In genomic region chr1:2783435-2784397, GRCh38 we compare ENCODE assay signal across 24 cellular contexts. TPM values are rescaled to one million over a fixed set of nuclear protein-coding genes. Genes with fewer than 3 reads are reported as not detected.
DNase-seq lines count a peak whose midpoint lies in the region; ATAC-seq and TF ChIP-seq lines count a peak whose summit lies in the region.
"Had no signal": no experiment of that assay in that cellular context is flagged by ENCODE, and none has a peak within 500 bp of the region (broad histone marks: within the 10 kb centered on the region; RNA-seq: fewer than 3 reads in every experiment).

No MANE protein-coding gene starts in this region.

- ATAC-seq in stimulated activated naive CD8-positive, alpha-beta T cell treated with anti-CD3 and anti-CD28 coated beads, Interleukin-15, Interleukin-2, amounts not matched to agents 100 U/mL and 50 U/mL, for 24 hours: no peak
- ATAC-seq: GM12878, lower lobe of right lung, SK-N-SH treated with all-trans-retinoic acid at 6 μM for 48 hours had no signal

- H3K36me3 ChIP-seq in Peyer's patch: no peaks in the 10 kb centered on the region
- H3K36me3 ChIP-seq: lower lobe of right lung, thoracic aorta had no signal

- intact Hi-C loops in activated CD4-positive, alpha-beta T cell treated with anti-CD3 and anti-CD28 coated beads, Interleukin-2, amount 10 ng/mL, durations not matched to agents 24 days and 14 days (cut with micrococcal nuclease): no loop called here

- no peak overlapping the region for H3K27ac ChIP-seq in Peyer's patch
- H3K27ac ChIP-seq: lower lobe of right lung, RWPE1, thoracic aorta had no signal

- H3K36me3 Mint-ChIP-seq in activated CD4-positive, alpha-beta T cell treated with anti-CD3 and anti-CD28 coated beads, Interleukin-2, amount 10 ng/mL, durations not matched to agents 24 days and 14 days (ENCODE audit: low read depth): peaks cover 2% of the 10 kb centered on the region
- H3K36me3 Mint-ChIP-seq in osteocyte (ENCODE audit: unreplicated experiment): no peaks in the 10 kb centered on the region

- H3K4me1 ChIP-seq in Peyer's patch: no peaks in the 10 kb centered on the region
- H3K4me1 ChIP-seq: lower lobe of right lung had no signal

- peaks cover 0 to 3% (median 0%) of the 10 kb centered on the region in 4 donors for H3K9me3 ChIP-seq in Peyer's patch

- H3K4me1 Mint-ChIP-seq in activated CD4-positive, alpha-beta T cell treated with anti-CD3 and anti-CD28 coated beads, Interleukin-2, amount 10 ng/mL, durations not matched to agents 24 days and 14 days: peaks cover 2% of the 10 kb centered on the region
- H3K4me1 Mint-ChIP-seq in osteocyte (ENCODE audit: unreplicated experiment): no peaks in the 10 kb centered on the region
- H3K4me1 Mint-ChIP-seq: central memory CD8-positive, alpha-beta T cell; nephron progenitor cell had no signal

- no peak for TF ChIP-seq POLR2A in Peyer's patch (IDR thresholded peaks at IDR 0.05)

- TF ChIP-seq CTCF in Peyer's patch (IDR thresholded peaks at IDR 0.05): no peak
- no peak for TF ChIP-seq CTCF in osteocyte (IDR thresholded peaks at IDR 0.05)

- no peak overlapping the region for H3K27ac Mint-ChIP-seq in activated CD4-positive, alpha-beta T cell treated with anti-CD3 and anti-CD28 coated beads, Interleukin-2, amount 10 ng/mL, durations not matched to agents 24 days and 14 days
- no peak overlapping the region for H3K27ac Mint-ChIP-seq in osteocyte (ENCODE audit: unreplicated experiment)
- H3K27ac Mint-ChIP-seq: nephron progenitor cell had no signal

- no peaks in the 10 kb centered on the region for H3K27me3 ChIP-seq in Peyer's patch

- peaks cover 6% of the 10 kb centered on the region for H3K9me3 Mint-ChIP-seq in activated CD4-positive, alpha-beta T cell treated with anti-CD3 and anti-CD28 coated beads, Interleukin-2, amount 10 ng/mL, durations not matched to agents 24 days and 14 days
- H3K9me3 Mint-ChIP-seq in osteocyte (ENCODE audit: unreplicated experiment): peaks cover 41% of the 10 kb centered on the region

- DNase-seq in activated CD4-positive, alpha-beta T cell treated with anti-CD3 and anti-CD28 coated beads, Interleukin-2, amount 10 ng/mL, durations not matched to agents 24 days and 14 days: peak; percentile 46
- no peak for DNase-seq in activated CD4-positive, alpha-beta T cell treated with anti-CD3 and anti-CD28 coated beads for 48 hours
- DNase-seq in Peyer's patch (peak; percentile 12 to 41 (median 32)), islet precursor cell (peak; percentile 41), osteocyte (ENCODE audit: extremely low spot score, unreplicated experiment) (peak; percentile 82), occipital lobe (lab: John Stamatoyannopoulos, UW) (no peak), NCI-H187 (lab: John Stamatoyannopoulos, UW) (no peak)
- no peak for DNase-seq in stimulated activated naive CD8-positive, alpha-beta T cell treated with anti-CD3 and anti-CD28 coated beads, Interleukin-15, Interleukin-2, amounts not matched to agents 100 U/mL and 50 U/mL, for 24 hours
- DNase-seq: 8988T; CD4-positive, CD25-positive, alpha-beta regulatory T cell; GOT3; hypothalamus; lower lobe of right lung; NCI-H1417 treated with DMSO at 0.1 percent for 48 hours; NCI-H345; NCI-H774; nephron progenitor cell; stimulated activated naive CD4-positive, alpha-beta T cell treated with Interleukin-2 at 50 U/mL for 16 hours; T-helper 2 cell had no signal

- peaks cover 16% of the 10 kb centered on the region for H3K27me3 Mint-ChIP-seq in activated CD4-positive, alpha-beta T cell treated with anti-CD3 and anti-CD28 coated beads, Interleukin-2, amount 10 ng/mL, durations not matched to agents 24 days and 14 days
- H3K27me3 Mint-ChIP-seq in osteocyte (ENCODE audit: unreplicated experiment): no peaks in the 10 kb centered on the region

- H3K4me3 ChIP-seq in Peyer's patch: no peak overlapping the region
- H3K4me3 ChIP-seq: GM12878, lower lobe of right lung, thoracic aorta had no signal

- H3K4me3 Mint-ChIP-seq in activated CD4-positive, alpha-beta T cell treated with anti-CD3 and anti-CD28 coated beads, Interleukin-2, amount 10 ng/mL, durations not matched to agents 24 days and 14 days: no peak overlapping the region
- H3K4me3 Mint-ChIP-seq in osteocyte (ENCODE audit: unreplicated experiment): no peak overlapping the region
- H3K4me3 Mint-ChIP-seq: CD4-positive, CD25-positive, alpha-beta regulatory T cell; central memory CD8-positive, alpha-beta T cell; nephron progenitor cell had no signal

RNA-seq across cellular contexts. Expression of gene TTC34, which starts 17.8 kb away (rescaled TPM):
- 1.3 and 1.8 TPM in 2 replicates for total RNA-seq in activated CD4-positive, alpha-beta T cell treated with anti-CD3 and anti-CD28 coated beads, Interleukin-2, amount 10 ng/mL, durations not matched to agents 24 days and 14 days
- total RNA-seq in Peyer's patch (1 to 10 TPM in 2 of 4 donors, under 1 TPM in 2; 0.53 to 2.4 (median 1.5) TPM), osteocyte (1.4 and 1.7 TPM in 2 replicates), occipital lobe (0.16 TPM)

Comparison
In these comparisons a context has a peak if more than half of its experiments do, and no peak if none do; other contexts are left out.
1. DNase-seq: peak in activated CD4-positive, alpha-beta T cell treated with anti-CD3 and anti-CD28 coated beads, Interleukin-2, amount 10 ng/mL, durations not matched to agents 24 days and 14 days (single experiment), Peyer's patch (3 of 3), islet precursor cell (single experiment) and osteocyte (single experiment); none in activated CD4-positive, alpha-beta T cell treated with anti-CD3 and anti-CD28 coated beads for 48 hours (single experiment), stimulated activated naive CD8-positive, alpha-beta T cell treated with anti-CD3 and anti-CD28 coated beads, Interleukin-15, Interleukin-2, amounts not matched to agents 100 U/mL and 50 U/mL, for 24 hours (single experiment), occipital lobe (single experiment) and NCI-H187 (0 of 2).